ENCODE assay signal across 8 cellular contexts in genomic region chr9:128656416-128657343, GRCh38. TPM values are rescaled to one million over a fixed set of nuclear protein-coding genes. Genes with fewer than 3 reads are reported as not detected.
DNase-seq lines count a peak whose midpoint lies in the region; ATAC-seq and TF ChIP-seq lines count a peak whose summit lies in the region.

Gene DYNC2I2, minus strand, starts transcription at chr9:128656847. Its CDS starts 121 bp downstream, at chr9:128656726.

- H3K9me3 Mint-ChIP-seq in nephron: no peaks in the 10 kb centered on the region

- H3K36me3 Mint-ChIP-seq in nephron (ENCODE audit: low read depth): no peaks in the 10 kb centered on the region

- no peaks in the 10 kb centered on the region for H3K27me3 Mint-ChIP-seq in nephron (ENCODE audit: low read depth)

- TF ChIP-seq CTCF in fibroblast of the aortic adventitia (IDR thresholded peaks at IDR 0.05; ENCODE audit: insufficient read depth, low read length): no peak
- no peak for TF ChIP-seq CTCF in nephron (IDR thresholded peaks at IDR 0.05; ENCODE audit: unreplicated experiment in 3 of 3)

- peak; percentile 96 for ATAC-seq in stimulated activated naive CD8-positive, alpha-beta T cell treated with anti-CD3 and anti-CD28 coated beads, Interleukin-15, Interleukin-2, amounts not matched to agents 100 U/mL and 50 U/mL, for 24 hours

- peak within 1 kb of the TSS; percentile 77 for H3K4me3 ChIP-seq in fibroblast of the aortic adventitia (ENCODE audit: low read depth, low read length)

- peak within 1 kb of the TSS; percentile 89 to 95 (median 92) for H3K4me3 Mint-ChIP-seq in nephron

- peak; percentile 63 for TF ChIP-seq POLR2A in Raji (IDR thresholded peaks at IDR 0.05; ENCODE audit: insufficient read depth, low read depth, low read length)

- DNase-seq in Daoy (ENCODE audit: low read depth) (peak; percentile 98), GOT3 (lab: John Stamatoyannopoulos, UW) (peak; percentile 57), LoVo (ENCODE audit: low spot score) (peak; percentile 96), fibroblast of the aortic adventitia (ENCODE audit: low read depth) (peak; percentile 94)
- DNase-seq in activated T-helper 9 cell treated with anti-CD3 and anti-CD28 coated beads, Interleukin-2, amount 50 U/mL, for 16 hours (ENCODE audit: low read depth): peak; percentile 95
- peak; percentile 98 for DNase-seq in stimulated activated naive CD8-positive, alpha-beta T cell treated with anti-CD3 and anti-CD28 coated beads, Interleukin-15, Interleukin-2, amounts not matched to agents 100 U/mL and 50 U/mL, for 24 hours

- H3K27ac Mint-ChIP-seq in nephron: peak within 1 kb of the TSS; percentile 100

- peaks cover 6% of the 10 kb centered on the region for H3K4me1 Mint-ChIP-seq in nephron

RNA-seq across cellular contexts. Expression of gene DYNC2I2, which starts in this region (rescaled TPM):
- total RNA-seq in Daoy (2014; rRNA removed; shearing (Covaris generic)): 170 and 194 TPM in 2 replicates
- 42.8 and 65.7 TPM in 2 replicates for total RNA-seq in fibroblast of the aortic adventitia (ENCODE audit: low replicate concordance)

Comparison
In these comparisons a context has a peak if more than half of its experiments do, and no peak if none do; other contexts are left out.
1. Peak in every context shown above with its lines: DNase-seq, ATAC-seq and H3K4me3 ChIP-seq.